Comparison of ENCODE assay signal across 8 cellular contexts in genomic region chr20:25237610-25238318, GRCh38. TPM values are rescaled to one million over a fixed set of nuclear protein-coding genes. Genes with fewer than 3 reads are reported as not detected.
DNase-seq lines count a peak whose midpoint lies in the region; ATAC-seq and TF ChIP-seq lines count a peak whose summit lies in the region.

No MANE protein-coding gene starts in this region.

- H3K27me3 ChIP-seq in ACC112 (ENCODE audit: insufficient read depth, low read length) (no peaks in the 10 kb centered on the region), PC-3 (ENCODE audit: low read length) (no peaks in the 10 kb centered on the region), hepatocyte (no peaks in the 10 kb centered on the region)

- H3K9me2 ChIP-seq in PC-3 (replicated peaks; ENCODE audit: low read length), result no peaks in the 10 kb centered on the region
- H3K9me2 ChIP-seq in hepatocyte (replicated peaks; ENCODE audit: insufficient read depth), result no peaks in the 10 kb centered on the region

- TF ChIP-seq CTCF in PC-3 (conservative IDR thresholded peaks at IDR 0.05; ENCODE audit: low read depth, low read length), result no peak
- TF ChIP-seq CTCF in hepatocyte (IDR thresholded peaks at IDR 0.05; ENCODE audit: poor library complexity), result no peak

- H3K9ac ChIP-seq in PC-3 (ENCODE audit: low read length), result peak overlapping the region; percentile 86

- H3K9me3 ChIP-seq in PC-3 (ENCODE audit: low read length) (no peaks in the 10 kb centered on the region), hepatocyte (ENCODE audit: low read depth) (no peaks in the 10 kb centered on the region)

- 59% methylated on average over 10 of the region's 10 CpGs for WGBS in hepatocyte (ENCODE audit: low lambda C conversion rate, missing lambda C conversion rate)

- H3K4me3 ChIP-seq in ACC112 (ENCODE audit: low read depth, low read length), result peak overlapping the region; percentile 37; the same call in 1 of the 2 replicates
- H3K4me3 ChIP-seq in PC-3 (ENCODE audit: low read length), result peak overlapping the region; percentile 27; the same call in 1 of the 2 replicates
- no peak overlapping the region for H3K4me3 ChIP-seq in hepatocyte

- H3K4me2 ChIP-seq in PC-3 (ENCODE audit: low read length) (peak overlapping the region; percentile 80), hepatocyte (no peak overlapping the region)

- peak overlapping the region; percentile 27 for H3K27ac Mint-ChIP-seq in activated naive CD8-positive, alpha-beta T cell treated with anti-CD3 and anti-CD28 coated beads, Interleukin-2, amount 10 ng/mL, durations not matched to agents 7 days and 5 days

- no peaks in the 10 kb centered on the region for H3K36me3 ChIP-seq in ACC112 (ENCODE audit: insufficient read depth, low read length)
- no peaks in the 10 kb centered on the region for H3K36me3 ChIP-seq in PC-3 (ENCODE audit: low read depth, low read length)
- H3K36me3 ChIP-seq in hepatocyte (replicated peaks; ENCODE audit: insufficient read depth, low read depth), result no peaks in the 10 kb centered on the region

- H3K36me3 Mint-ChIP-seq in activated naive CD8-positive, alpha-beta T cell treated with anti-CD3 and anti-CD28 coated beads, Interleukin-2, amount 10 ng/mL, durations not matched to agents 7 days and 5 days, result no peaks in the 10 kb centered on the region

- no TSS peak for BruUV-seq in PC-3 (replicated peaks; lab: Mats Ljungman, UMichigan)

- CTCF ChIA-PET in PC-3 (lab: Charles Lee), result no interaction called here

- H3K4me1 ChIP-seq in ACC112 (ENCODE audit: control insufficient read depth, insufficient read depth, low read length, unreplicated experiment) (peaks cover 50% of the 10 kb centered on the region), PC-3 (ENCODE audit: insufficient read depth, low read length) (peaks cover 72% of the 10 kb centered on the region), hepatocyte (ENCODE audit: insufficient read depth) (peaks cover 26% of the 10 kb centered on the region)

- no peaks in the 10 kb centered on the region for H3K9me3 Mint-ChIP-seq in activated naive CD8-positive, alpha-beta T cell treated with anti-CD3 and anti-CD28 coated beads, Interleukin-2, amount 10 ng/mL, durations not matched to agents 7 days and 5 days

- intact Hi-C loops in PC-3 (cut with micrococcal nuclease), result loop anchor here (1.0 kb wide), 1 partner anchor 10 kb away; no protein-coding TSS in a partner anchor

- H4K20me1 ChIP-seq in PC-3 (ENCODE audit: low read length) (no peaks in the 10 kb centered on the region), hepatocyte (ENCODE audit: insufficient read depth, poor library complexity, severe bottlenecking) (no peaks in the 10 kb centered on the region)

- H3F3A ChIP-seq in PC-3 (ENCODE audit: low read length, unreplicated experiment), result peaks cover 4% of the 10 kb centered on the region

- no peak overlapping the region for H3K4me3 Mint-ChIP-seq in activated naive CD8-positive, alpha-beta T cell treated with anti-CD3 and anti-CD28 coated beads, Interleukin-2, amount 10 ng/mL, durations not matched to agents 7 days and 5 days

- POLR2A ChIA-PET in PC-3 (lab: Charles Lee; ENCODE audit: unreplicated experiment), result no interaction called here
- POLR2A ChIA-PET in activated naive CD8-positive, alpha-beta T cell treated with anti-CD3 and anti-CD28 coated beads, Interleukin-2, amount 10 ng/mL, durations not matched to agents 7 days and 5 days (lab: Charles Lee), result no interaction called here

- peaks cover 18% of the 10 kb centered on the region for H3K27me3 Mint-ChIP-seq in activated naive CD8-positive, alpha-beta T cell treated with anti-CD3 and anti-CD28 coated beads, Interleukin-2, amount 10 ng/mL, durations not matched to agents 7 days and 5 days

- DNase-seq in PC-3 (peak; percentile 100), hepatocyte (ENCODE audit: low spot score) (peak; percentile 77), NCI-H748 treated with DMSO at 0.1 percent for 48 hours (lab: John Stamatoyannopoulos, UW) (no peak)
- no peak for DNase-seq in activated naive CD8-positive, alpha-beta T cell treated with anti-CD3 and anti-CD28 coated beads, Interleukin-2, amount 10 ng/mL, durations not matched to agents 7 days and 5 days
- DNase-seq in stimulated activated CD4-positive, alpha-beta T cell treated with anti-CD3 and anti-CD28 coated beads, Interleukin-2, amount 100 ng/mL, for 48 hours, result peak; percentile 40 to 52

- H2AFZ ChIP-seq in ACC112 (ENCODE audit: low read length, unreplicated experiment) (peak overlapping the region; percentile 35), PC-3 (ENCODE audit: low read length) (no peak overlapping the region), hepatocyte (no peak overlapping the region)

- ATAC-seq in GM21619 (IDR thresholded peaks at IDR 0.05; ENCODE audit: unreplicated experiment) (peak; percentile 60), PC-3 (peak; percentile 72), GM21528 (IDR thresholded peaks at IDR 0.05; ENCODE audit: low FRiP score, unreplicated experiment) (no peak)
- peak; percentile 92 for ATAC-seq in activated naive CD8-positive, alpha-beta T cell treated with anti-CD3 and anti-CD28 coated beads, Interleukin-2, amount 10 ng/mL, durations not matched to agents 7 days and 5 days (ENCODE audit: low read depth)

- no peaks in the 10 kb centered on the region for H3K79me2 ChIP-seq in ACC112 (ENCODE audit: control insufficient read depth, insufficient read depth, low read length, unreplicated experiment)
- no peaks in the 10 kb centered on the region for H3K79me2 ChIP-seq in PC-3 (ENCODE audit: low read length)
- H3K79me2 ChIP-seq in hepatocyte, result no peaks in the 10 kb centered on the region

- H3K27ac ChIP-seq in ACC112 (ENCODE audit: low read depth, low read length) (peak overlapping the region; percentile 100), PC-3 (ENCODE audit: low read length) (peak overlapping the region; percentile 97), hepatocyte (peak overlapping the region; percentile 78)

- H3K4me1 Mint-ChIP-seq in activated naive CD8-positive, alpha-beta T cell treated with anti-CD3 and anti-CD28 coated beads, Interleukin-2, amount 10 ng/mL, durations not matched to agents 7 days and 5 days, result peaks cover 8% of the 10 kb centered on the region

RNA-seq across cellular contexts. Expression of gene PYGB, which starts 10.1 kb away (rescaled TPM):
- total RNA-seq in PC-3 (2014; rRNA removed), result 216 and 245 TPM in 2 replicates
- 10 to 100 TPM; 29.3 to 29.5 TPM for total RNA-seq in activated naive CD8-positive, alpha-beta T cell treated with anti-CD3 and anti-CD28 coated beads, Interleukin-2, amount 10 ng/mL, durations not matched to agents 7 days and 5 days
- 52.0 and 61.1 TPM in 2 replicates for total RNA-seq in hepatocyte
- 35.0 and 45.3 TPM in 2 replicates for polyA plus RNA-seq in hepatocyte

RNA-seq across cellular contexts. Expression of gene ENTPD6, which starts 42.3 kb away (rescaled TPM):
- 122 and 150 TPM in 2 replicates for total RNA-seq in PC-3 (2014; rRNA removed)
- total RNA-seq in activated naive CD8-positive, alpha-beta T cell treated with anti-CD3 and anti-CD28 coated beads, Interleukin-2, amount 10 ng/mL, durations not matched to agents 7 days and 5 days, result 10 to 100 TPM; 54.6 to 62.3 TPM
- total RNA-seq in hepatocyte, result 58.1 and 80.4 TPM in 2 replicates
- 87.1 and 92.0 TPM in 2 replicates for polyA plus RNA-seq in hepatocyte

Comparison
In these comparisons a context has a peak if more than half of its experiments do, and no peak if none do; other contexts are left out.
1. DNase-seq: peak in PC-3 (single experiment), hepatocyte (single experiment) and stimulated activated CD4-positive, alpha-beta T cell treated with anti-CD3 and anti-CD28 coated beads, Interleukin-2, amount 100 ng/mL, for 48 hours (2 of 2); none in activated naive CD8-positive, alpha-beta T cell treated with anti-CD3 and anti-CD28 coated beads, Interleukin-2, amount 10 ng/mL, durations not matched to agents 7 days and 5 days (single experiment) and NCI-H748 treated with DMSO at 0.1 percent for 48 hours (single experiment).
2. Peak in every context shown above with its lines, with median percentiles within 50 percentile points of each other: H3K27ac ChIP-seq.